ENCODE assay signal across 1 cellular context in the genomic region with DNA sequence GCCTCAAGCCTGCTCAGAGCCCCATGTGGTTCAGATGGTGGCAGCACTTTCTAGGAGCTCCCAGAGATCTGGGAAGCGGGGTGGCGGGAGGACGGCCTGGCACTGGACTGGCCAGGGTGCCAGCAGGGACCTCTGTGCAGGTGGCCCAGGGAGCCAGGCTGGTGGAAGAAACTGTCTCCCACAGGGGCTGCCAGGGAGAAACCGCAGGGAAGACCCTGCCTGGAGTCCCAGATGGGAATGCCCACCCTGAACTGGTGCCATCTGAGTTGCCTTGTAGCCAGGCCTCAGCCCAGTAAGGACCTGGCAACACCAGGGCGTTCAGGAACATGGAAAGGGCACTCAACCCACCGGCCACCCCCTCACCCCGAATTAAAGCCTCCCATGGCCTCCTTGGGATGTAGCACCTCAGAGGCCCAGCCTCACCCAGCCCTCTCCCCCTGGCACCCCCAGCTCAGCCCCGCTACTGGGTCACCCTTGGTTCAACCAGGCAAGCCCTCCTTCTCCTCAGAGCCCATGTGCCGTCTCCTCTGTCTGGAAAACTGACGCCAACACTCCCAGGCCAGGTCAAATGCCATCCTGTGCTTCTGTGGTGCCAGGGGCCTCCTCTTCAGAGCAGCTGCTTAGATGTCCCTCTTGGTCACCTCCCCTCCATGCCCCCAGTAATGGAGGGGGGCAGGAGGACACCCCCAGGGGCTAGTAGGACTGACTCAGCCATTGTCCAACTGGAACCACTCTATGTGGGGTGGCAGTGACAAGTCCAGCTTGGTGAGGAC.
A peak's percentile ranks its signal among the peaks of the same experiment; 100 is the strongest.
TF ChIP-seq lines count a peak whose summit lies in the region.

No MANE protein-coding gene starts in this region.

TF ChIP-seq in HepG2, 621 proteins besides CTCF, POLR2A, EP300 and RAD21 (continued from another document):
- TF ChIP-seq, protein P1, sequence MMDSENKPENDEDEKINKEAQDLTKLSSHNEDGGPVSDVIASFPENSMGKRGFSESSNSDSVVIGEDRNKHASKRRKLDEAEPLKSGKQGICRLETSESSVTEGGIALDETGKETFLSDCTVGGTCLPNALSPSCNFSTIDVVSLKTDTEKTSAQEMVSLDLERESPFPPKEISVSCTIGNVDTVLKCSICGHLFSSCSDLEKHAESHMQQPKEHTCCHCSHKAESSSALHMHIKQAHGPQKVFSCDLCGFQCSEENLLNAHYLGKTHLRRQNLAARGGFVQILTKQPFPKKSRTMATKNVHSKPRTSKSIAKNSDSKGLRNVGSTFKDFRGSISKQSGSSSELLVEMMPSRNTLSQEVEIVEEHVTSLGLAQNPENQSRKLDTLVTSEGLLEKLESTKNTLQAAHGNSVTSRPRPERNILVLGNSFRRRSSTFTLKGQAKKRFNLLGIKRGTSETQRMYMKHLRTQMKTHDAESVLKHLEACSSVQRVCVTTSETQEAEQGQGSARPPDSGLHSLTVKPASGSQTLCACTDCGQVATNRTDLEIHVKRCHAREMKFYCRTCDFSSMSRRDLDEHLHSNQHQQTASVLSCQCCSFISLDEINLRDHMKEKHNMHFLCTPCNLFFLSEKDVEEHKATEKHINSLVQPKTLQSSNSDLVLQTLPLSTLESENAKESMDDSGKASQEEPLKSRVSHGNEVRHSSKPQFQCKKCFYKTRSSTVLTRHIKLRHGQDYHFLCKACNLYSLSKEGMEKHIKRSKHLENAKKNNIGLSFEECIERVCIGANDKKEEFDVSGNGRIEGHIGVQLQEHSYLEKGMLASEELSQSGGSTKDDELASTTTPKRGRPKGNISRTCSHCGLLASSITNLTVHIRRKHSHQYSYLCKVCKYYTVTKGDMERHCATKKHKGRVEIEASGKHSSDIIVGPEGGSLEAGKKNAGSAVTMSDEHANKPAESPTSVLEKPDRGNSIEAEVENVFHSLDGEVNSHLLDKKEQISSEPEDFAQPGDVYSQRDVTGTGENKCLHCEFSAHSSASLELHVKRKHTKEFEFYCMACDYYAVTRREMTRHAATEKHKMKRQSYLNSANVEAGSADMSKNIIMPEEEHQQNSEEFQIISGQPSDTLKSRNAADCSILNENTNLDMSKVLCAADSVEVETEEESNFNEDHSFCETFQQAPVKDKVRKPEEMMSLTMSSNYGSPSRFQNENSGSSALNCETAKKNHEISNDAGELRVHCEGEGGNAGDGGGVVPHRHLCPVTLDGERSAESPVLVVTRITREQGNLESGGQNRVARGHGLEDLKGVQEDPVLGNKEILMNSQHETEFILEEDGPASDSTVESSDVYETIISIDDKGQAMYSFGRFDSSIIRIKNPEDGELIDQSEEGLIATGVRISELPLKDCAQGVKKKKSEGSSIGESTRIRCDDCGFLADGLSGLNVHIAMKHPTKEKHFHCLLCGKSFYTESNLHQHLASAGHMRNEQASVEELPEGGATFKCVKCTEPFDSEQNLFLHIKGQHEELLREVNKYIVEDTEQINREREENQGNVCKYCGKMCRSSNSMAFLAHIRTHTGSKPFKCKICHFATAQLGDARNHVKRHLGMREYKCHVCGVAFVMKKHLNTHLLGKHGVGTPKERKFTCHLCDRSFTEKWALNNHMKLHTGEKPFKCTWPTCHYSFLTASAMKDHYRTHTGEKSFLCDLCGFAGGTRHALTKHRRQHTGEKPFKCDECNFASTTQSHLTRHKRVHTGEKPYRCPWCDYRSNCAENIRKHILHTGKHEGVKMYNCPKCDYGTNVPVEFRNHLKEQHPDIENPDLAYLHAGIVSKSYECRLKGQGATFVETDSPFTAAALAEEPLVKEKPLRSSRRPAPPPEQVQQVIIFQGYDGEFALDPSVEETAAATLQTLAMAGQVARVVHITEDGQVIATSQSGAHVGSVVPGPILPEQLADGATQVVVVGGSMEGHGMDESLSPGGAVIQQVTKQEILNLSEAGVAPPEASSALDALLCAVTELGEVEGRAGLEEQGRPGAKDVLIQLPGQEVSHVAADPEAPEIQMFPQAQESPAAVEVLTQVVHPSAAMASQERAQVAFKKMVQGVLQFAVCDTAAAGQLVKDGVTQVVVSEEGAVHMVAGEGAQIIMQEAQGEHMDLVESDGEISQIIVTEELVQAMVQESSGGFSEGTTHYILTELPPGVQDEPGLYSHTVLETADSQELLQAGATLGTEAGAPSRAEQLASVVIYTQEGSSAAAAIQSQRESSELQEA (CRISPR knock-in tag; IDR thresholded peaks at IDR 0.05; ENCODE audit: not compliant biosample characterization), result peak; percentile 16
- TF ChIP-seq AGO2 (optimal IDR thresholded peaks at IDR 0.05; ENCODE audit: low read depth, low read length) (peak; percentile 75), AGO1 (IDR thresholded peaks at IDR 0.05; ENCODE audit: low read depth, low read length, poor library complexity, severe bottlenecking) (peak; percentile 28), KAT7 (CRISPR knock-in tag; IDR thresholded peaks at IDR 0.05; ENCODE audit: borderline replicate concordance) (no peak), MED1 (CRISPR knock-in tag; IDR thresholded peaks at IDR 0.05) (no peak), RBM39 (IDR thresholded peaks at IDR 0.05; ENCODE audit: low read depth, low read length, poor library complexity, severe bottlenecking) (peak; percentile 18), FOXP1 (IDR thresholded peaks at IDR 0.05) (no peak), FOXP1 (CRISPR knock-in tag; IDR thresholded peaks at IDR 0.05) (no peak), POLR2G (IDR thresholded peaks at IDR 0.05; ENCODE audit: low read depth, low read length) (0 out of 2 replicates have a peak, but pooled peaks have one; percentile 5), TBP (CRISPR knock-in tag; IDR thresholded peaks at IDR 0.05) (no peak), NR2F2 (IDR thresholded peaks at IDR 0.05; ENCODE audit: borderline replicate concordance, low read depth) (no peak), MATR3 (CRISPR knock-in tag; IDR thresholded peaks at IDR 0.05) (no peak)
- TF ChIP-seq, protein P2, sequence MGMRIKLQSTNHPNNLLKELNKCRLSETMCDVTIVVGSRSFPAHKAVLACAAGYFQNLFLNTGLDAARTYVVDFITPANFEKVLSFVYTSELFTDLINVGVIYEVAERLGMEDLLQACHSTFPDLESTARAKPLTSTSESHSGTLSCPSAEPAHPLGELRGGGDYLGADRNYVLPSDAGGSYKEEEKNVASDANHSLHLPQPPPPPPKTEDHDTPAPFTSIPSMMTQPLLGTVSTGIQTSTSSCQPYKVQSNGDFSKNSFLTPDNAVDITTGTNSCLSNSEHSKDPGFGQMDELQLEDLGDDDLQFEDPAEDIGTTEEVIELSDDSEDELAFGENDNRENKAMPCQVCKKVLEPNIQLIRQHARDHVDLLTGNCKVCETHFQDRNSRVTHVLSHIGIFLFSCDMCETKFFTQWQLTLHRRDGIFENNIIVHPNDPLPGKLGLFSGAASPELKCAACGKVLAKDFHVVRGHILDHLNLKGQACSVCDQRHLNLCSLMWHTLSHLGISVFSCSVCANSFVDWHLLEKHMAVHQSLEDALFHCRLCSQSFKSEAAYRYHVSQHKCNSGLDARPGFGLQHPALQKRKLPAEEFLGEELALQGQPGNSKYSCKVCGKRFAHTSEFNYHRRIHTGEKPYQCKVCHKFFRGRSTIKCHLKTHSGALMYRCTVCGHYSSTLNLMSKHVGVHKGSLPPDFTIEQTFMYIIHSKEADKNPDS (CRISPR knock-in tag; IDR thresholded peaks at IDR 0.05), result no peak
- TF ChIP-seq, protein P3, sequence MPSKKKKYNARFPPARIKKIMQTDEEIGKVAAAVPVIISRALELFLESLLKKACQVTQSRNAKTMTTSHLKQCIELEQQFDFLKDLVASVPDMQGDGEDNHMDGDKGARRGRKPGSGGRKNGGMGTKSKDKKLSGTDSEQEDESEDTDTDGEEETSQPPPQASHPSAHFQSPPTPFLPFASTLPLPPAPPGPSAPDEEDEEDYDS (CRISPR knock-in tag; IDR thresholded peaks at IDR 0.05), result no peak
- TF ChIP-seq, protein P4, sequence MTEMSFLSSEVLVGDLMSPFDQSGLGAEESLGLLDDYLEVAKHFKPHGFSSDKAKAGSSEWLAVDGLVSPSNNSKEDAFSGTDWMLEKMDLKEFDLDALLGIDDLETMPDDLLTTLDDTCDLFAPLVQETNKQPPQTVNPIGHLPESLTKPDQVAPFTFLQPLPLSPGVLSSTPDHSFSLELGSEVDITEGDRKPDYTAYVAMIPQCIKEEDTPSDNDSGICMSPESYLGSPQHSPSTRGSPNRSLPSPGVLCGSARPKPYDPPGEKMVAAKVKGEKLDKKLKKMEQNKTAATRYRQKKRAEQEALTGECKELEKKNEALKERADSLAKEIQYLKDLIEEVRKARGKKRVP (CRISPR knock-in tag; IDR thresholded peaks at IDR 0.05), result no peak
- TF ChIP-seq, protein P5, sequence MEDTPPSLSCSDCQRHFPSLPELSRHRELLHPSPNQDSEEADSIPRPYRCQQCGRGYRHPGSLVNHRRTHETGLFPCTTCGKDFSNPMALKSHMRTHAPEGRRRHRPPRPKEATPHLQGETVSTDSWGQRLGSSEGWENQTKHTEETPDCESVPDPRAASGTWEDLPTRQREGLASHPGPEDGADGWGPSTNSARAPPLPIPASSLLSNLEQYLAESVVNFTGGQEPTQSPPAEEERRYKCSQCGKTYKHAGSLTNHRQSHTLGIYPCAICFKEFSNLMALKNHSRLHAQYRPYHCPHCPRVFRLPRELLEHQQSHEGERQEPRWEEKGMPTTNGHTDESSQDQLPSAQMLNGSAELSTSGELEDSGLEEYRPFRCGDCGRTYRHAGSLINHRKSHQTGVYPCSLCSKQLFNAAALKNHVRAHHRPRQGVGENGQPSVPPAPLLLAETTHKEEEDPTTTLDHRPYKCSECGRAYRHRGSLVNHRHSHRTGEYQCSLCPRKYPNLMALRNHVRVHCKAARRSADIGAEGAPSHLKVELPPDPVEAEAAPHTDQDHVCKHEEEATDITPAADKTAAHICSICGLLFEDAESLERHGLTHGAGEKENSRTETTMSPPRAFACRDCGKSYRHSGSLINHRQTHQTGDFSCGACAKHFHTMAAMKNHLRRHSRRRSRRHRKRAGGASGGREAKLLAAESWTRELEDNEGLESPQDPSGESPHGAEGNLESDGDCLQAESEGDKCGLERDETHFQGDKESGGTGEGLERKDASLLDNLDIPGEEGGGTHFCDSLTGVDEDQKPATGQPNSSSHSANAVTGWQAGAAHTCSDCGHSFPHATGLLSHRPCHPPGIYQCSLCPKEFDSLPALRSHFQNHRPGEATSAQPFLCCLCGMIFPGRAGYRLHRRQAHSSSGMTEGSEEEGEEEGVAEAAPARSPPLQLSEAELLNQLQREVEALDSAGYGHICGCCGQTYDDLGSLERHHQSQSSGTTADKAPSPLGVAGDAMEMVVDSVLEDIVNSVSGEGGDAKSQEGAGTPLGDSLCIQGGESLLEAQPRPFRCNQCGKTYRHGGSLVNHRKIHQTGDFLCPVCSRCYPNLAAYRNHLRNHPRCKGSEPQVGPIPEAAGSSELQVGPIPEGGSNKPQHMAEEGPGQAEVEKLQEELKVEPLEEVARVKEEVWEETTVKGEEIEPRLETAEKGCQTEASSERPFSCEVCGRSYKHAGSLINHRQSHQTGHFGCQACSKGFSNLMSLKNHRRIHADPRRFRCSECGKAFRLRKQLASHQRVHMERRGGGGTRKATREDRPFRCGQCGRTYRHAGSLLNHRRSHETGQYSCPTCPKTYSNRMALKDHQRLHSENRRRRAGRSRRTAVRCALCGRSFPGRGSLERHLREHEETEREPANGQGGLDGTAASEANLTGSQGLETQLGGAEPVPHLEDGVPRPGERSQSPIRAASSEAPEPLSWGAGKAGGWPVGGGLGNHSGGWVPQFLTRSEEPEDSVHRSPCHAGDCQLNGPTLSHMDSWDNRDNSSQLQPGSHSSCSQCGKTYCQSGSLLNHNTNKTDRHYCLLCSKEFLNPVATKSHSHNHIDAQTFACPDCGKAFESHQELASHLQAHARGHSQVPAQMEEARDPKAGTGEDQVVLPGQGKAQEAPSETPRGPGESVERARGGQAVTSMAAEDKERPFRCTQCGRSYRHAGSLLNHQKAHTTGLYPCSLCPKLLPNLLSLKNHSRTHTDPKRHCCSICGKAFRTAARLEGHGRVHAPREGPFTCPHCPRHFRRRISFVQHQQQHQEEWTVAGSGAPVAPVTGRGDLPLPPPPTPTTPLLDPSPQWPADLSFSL (CRISPR knock-in tag; IDR thresholded peaks at IDR 0.05), result no peak
- TF ChIP-seq, protein P6, sequence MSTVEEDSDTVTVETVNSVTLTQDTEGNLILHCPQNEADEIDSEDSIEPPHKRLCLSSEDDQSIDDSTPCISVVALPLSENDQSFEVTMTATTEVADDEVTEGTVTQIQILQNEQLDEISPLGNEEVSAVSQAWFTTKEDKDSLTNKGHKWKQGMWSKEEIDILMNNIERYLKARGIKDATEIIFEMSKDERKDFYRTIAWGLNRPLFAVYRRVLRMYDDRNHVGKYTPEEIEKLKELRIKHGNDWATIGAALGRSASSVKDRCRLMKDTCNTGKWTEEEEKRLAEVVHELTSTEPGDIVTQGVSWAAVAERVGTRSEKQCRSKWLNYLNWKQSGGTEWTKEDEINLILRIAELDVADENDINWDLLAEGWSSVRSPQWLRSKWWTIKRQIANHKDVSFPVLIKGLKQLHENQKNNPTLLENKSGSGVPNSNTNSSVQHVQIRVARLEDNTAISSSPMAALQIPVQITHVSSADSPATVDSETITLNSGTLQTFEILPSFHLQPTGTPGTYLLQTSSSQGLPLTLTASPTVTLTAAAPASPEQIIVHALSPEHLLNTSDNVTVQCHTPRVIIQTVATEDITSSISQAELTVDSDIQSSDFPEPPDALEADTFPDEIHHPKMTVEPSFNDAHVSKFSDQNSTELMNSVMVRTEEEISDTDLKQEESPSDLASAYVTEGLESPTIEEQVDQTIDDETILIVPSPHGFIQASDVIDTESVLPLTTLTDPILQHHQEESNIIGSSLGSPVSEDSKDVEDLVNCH (CRISPR knock-in tag; IDR thresholded peaks at IDR 0.05), result no peak
- TF ChIP-seq, protein P7, sequence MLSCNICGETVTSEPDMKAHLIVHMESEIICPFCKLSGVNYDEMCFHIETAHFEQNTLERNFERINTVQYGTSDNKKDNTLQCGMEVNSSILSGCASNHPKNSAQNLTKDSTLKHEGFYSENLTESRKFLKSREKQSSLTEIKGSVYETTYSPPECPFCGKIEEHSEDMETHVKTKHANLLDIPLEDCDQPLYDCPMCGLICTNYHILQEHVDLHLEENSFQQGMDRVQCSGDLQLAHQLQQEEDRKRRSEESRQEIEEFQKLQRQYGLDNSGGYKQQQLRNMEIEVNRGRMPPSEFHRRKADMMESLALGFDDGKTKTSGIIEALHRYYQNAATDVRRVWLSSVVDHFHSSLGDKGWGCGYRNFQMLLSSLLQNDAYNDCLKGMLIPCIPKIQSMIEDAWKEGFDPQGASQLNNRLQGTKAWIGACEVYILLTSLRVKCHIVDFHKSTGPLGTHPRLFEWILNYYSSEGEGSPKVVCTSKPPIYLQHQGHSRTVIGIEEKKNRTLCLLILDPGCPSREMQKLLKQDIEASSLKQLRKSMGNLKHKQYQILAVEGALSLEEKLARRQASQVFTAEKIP (CRISPR knock-in tag; IDR thresholded peaks at IDR 0.05; ENCODE audit: borderline replicate concordance), result no peak
